Comparison of ENCODE assay signal across 19 cellular contexts in the genomic region with DNA sequence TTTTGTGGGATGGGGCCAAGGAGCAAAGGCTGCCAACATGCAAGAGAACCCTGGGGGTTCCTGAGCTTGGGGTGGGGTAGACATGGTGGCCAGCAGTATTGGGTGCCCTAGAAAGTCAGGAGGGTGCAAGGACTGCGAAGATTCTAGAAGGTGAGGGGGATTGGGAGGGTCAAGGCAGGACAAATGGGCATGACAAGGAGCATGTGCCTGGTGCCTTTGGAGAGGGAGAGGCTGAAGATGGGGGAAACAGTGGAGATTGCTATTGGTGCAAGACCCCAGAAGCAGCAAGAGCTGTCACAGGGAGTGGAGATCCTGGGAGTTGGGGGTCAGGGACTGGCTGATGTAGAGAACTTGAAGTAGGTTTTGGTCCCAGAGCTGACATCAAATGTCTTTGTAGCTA. TPM values are rescaled to one million over a fixed set of nuclear protein-coding genes. Genes with fewer than 3 reads are reported as not detected.
A peak's percentile ranks its signal among the peaks of the same experiment; 100 is the strongest.
DNase-seq lines count a peak whose midpoint lies in the region; ATAC-seq and TF ChIP-seq lines count a peak whose summit lies in the region.
"Had no signal": no experiment of that assay in that cellular context is flagged by ENCODE, and none has a peak within 500 bp of the region (broad histone marks: within the 10 kb centered on the region; RNA-seq: fewer than 3 reads in every experiment).

No MANE protein-coding gene starts in this region.

- CTCF ChIA-PET in activated naive CD4-positive, alpha-beta T cell treated with anti-CD3 and anti-CD28 coated beads for 36 hours (lab: Charles Lee), result no interaction called here

- H3K9me3 ChIP-seq in Loucy (ENCODE audit: insufficient read depth, low read depth, low read length) (no peaks in the 10 kb centered on the region), MG63 (no peaks in the 10 kb centered on the region)
- H3K9me3 ChIP-seq: uterus had no signal

- TF ChIP-seq CTCF in Loucy (conservative IDR thresholded peaks at IDR 0.05; ENCODE audit: low read length), result no peak

- TF ChIP-seq POLR2A in erythroblast (IDR thresholded peaks at IDR 0.05; ENCODE audit: low read length), result no peak

- peak overlapping the region; percentile 95 for H3K9ac ChIP-seq in Loucy (ENCODE audit: low read depth, low read length, poor library complexity, severe bottlenecking)

- peak overlapping the region; percentile 86 for H3K4me3 ChIP-seq in Loucy (ENCODE audit: low read length, poor library complexity, severe bottlenecking)
- H3K4me3 ChIP-seq in MG63, result no peak overlapping the region
- H3K4me3 ChIP-seq: cardiac muscle cell, uterus had no signal

- no peaks in the 10 kb centered on the region for H3F3A ChIP-seq in Loucy (ENCODE audit: low read depth)

- no peaks in the 10 kb centered on the region for H3K9me3 Mint-ChIP-seq in activated naive CD4-positive, alpha-beta T cell treated with anti-CD3 and anti-CD28 coated beads for 36 hours
- H3K9me3 Mint-ChIP-seq in central memory CD8-positive, alpha-beta T cell, result no peaks in the 10 kb centered on the region
- no peaks in the 10 kb centered on the region for H3K9me3 Mint-ChIP-seq in stimulated activated memory B cell treated with anti-CD40 and anti-IgM and Interleukin-4, amounts not matched to agents 10 μg/mL and 1 μg/mL and 100 μg/mL, for 72 hours

- intact Hi-C loops in activated naive CD4-positive, alpha-beta T cell treated with anti-CD3 and anti-CD28 coated beads for 36 hours (cut with micrococcal nuclease), result loop anchor here (5.0 kb wide), 1 partner anchor 1384 kb away; a partner anchor contains a TSS

- DNase-seq in activated naive CD4-positive, alpha-beta T cell treated with anti-CD3 and anti-CD28 coated beads for 36 hours, result no peak
- DNase-seq in activated naive CD4-positive, alpha-beta T cell (lab: John Stamatoyannopoulos, UW), result no peak
- no peak for DNase-seq in central memory CD8-positive, alpha-beta T cell (ENCODE audit: low spot score in 2 of 2)
- DNase-seq in NCI-H526 (lab: John Stamatoyannopoulos, UW), result no peak
- no peak for DNase-seq in MG63
- no peak for DNase-seq in erythroblast (lab: John Stamatoyannopoulos, UW)
- DNase-seq: ACHN, foreskin melanocyte, GF-D8, hippocampal formation, NCI-H1436 treated with DMSO at 0.1 percent for 48 hours, NCI-H748 treated with DMSO at 0.1 percent for 48 hours, occipital lobe, OCI-M1, uterus had no signal

- H3K4me1 ChIP-seq in Loucy (ENCODE audit: insufficient read depth, low read length, poor library complexity, severe bottlenecking), result peaks cover 69% of the 10 kb centered on the region

- H3K27me3 Mint-ChIP-seq in activated naive CD4-positive, alpha-beta T cell treated with anti-CD3 and anti-CD28 coated beads for 36 hours (ENCODE audit: low read depth), result no peaks in the 10 kb centered on the region
- no peaks in the 10 kb centered on the region for H3K27me3 Mint-ChIP-seq in central memory CD8-positive, alpha-beta T cell
- no peaks in the 10 kb centered on the region for H3K27me3 Mint-ChIP-seq in stimulated activated memory B cell treated with anti-CD40 and anti-IgM and Interleukin-4, amounts not matched to agents 10 μg/mL and 1 μg/mL and 100 μg/mL, for 72 hours

- H3K27me3 ChIP-seq in Loucy (ENCODE audit: insufficient read depth, low read length, poor library complexity, severe bottlenecking) (no peaks in the 10 kb centered on the region), MG63 (no peaks in the 10 kb centered on the region)
- H3K27me3 ChIP-seq: cardiac muscle cell, uterus had no signal

- H3K4me2 ChIP-seq in Loucy (ENCODE audit: low read depth, low read length, poor library complexity, severe bottlenecking), result peak overlapping the region; percentile 88

- no peaks in the 10 kb centered on the region for H3K9me2 ChIP-seq in Loucy (replicated peaks; ENCODE audit: low read depth, low read length)

- peak overlapping the region; percentile 97 for H3K27ac Mint-ChIP-seq in activated naive CD4-positive, alpha-beta T cell treated with anti-CD3 and anti-CD28 coated beads for 36 hours
- no peak overlapping the region for H3K27ac Mint-ChIP-seq in central memory CD8-positive, alpha-beta T cell (ENCODE audit: low read depth)
- H3K27ac Mint-ChIP-seq in stimulated activated memory B cell treated with anti-CD40 and anti-IgM and Interleukin-4, amounts not matched to agents 10 μg/mL and 1 μg/mL and 100 μg/mL, for 72 hours, result peak overlapping the region; percentile 59

- peaks cover 99% of the 10 kb centered on the region for H4K20me1 ChIP-seq in Loucy (ENCODE audit: insufficient read depth, low read length, poor library complexity, severe bottlenecking)

- peaks cover 100% of the 10 kb centered on the region for H3K79me2 ChIP-seq in Loucy (ENCODE audit: insufficient read depth, low read length)

- peaks cover 27% of the 10 kb centered on the region for H3K36me3 Mint-ChIP-seq in activated naive CD4-positive, alpha-beta T cell treated with anti-CD3 and anti-CD28 coated beads for 36 hours (ENCODE audit: low read depth)
- peaks cover 23% of the 10 kb centered on the region for H3K36me3 Mint-ChIP-seq in central memory CD8-positive, alpha-beta T cell (ENCODE audit: insufficient read depth)
- H3K36me3 Mint-ChIP-seq in stimulated activated memory B cell treated with anti-CD40 and anti-IgM and Interleukin-4, amounts not matched to agents 10 μg/mL and 1 μg/mL and 100 μg/mL, for 72 hours, result peaks cover 6% of the 10 kb centered on the region

- no peak overlapping the region for H3K4me3 Mint-ChIP-seq in activated naive CD4-positive, alpha-beta T cell treated with anti-CD3 and anti-CD28 coated beads for 36 hours
- peak overlapping the region; percentile 12 for H3K4me3 Mint-ChIP-seq in central memory CD8-positive, alpha-beta T cell
- no peak overlapping the region for H3K4me3 Mint-ChIP-seq in stimulated activated memory B cell treated with anti-CD40 and anti-IgM and Interleukin-4, amounts not matched to agents 10 μg/mL and 1 μg/mL and 100 μg/mL, for 72 hours

- H3K36me3 ChIP-seq in Loucy (ENCODE audit: insufficient read depth, low read length) (peaks cover 82% of the 10 kb centered on the region; the same call in 1 of the 2 replicates), MG63 (no peaks in the 10 kb centered on the region)
- H3K36me3 ChIP-seq: cardiac muscle cell, uterus had no signal

- peaks cover 87% of the 10 kb centered on the region for H3K4me1 Mint-ChIP-seq in activated naive CD4-positive, alpha-beta T cell treated with anti-CD3 and anti-CD28 coated beads for 36 hours (ENCODE audit: low read depth)
- peaks cover 94% of the 10 kb centered on the region for H3K4me1 Mint-ChIP-seq in central memory CD8-positive, alpha-beta T cell
- H3K4me1 Mint-ChIP-seq in stimulated activated memory B cell treated with anti-CD40 and anti-IgM and Interleukin-4, amounts not matched to agents 10 μg/mL and 1 μg/mL and 100 μg/mL, for 72 hours, result peaks cover 93% of the 10 kb centered on the region

- ATAC-seq in central memory CD8-positive, alpha-beta T cell (replicated peaks; ENCODE audit: extremely low read depth, poor library complexity, severe bottlenecking), result no peak
- no peak for ATAC-seq in stimulated activated memory B cell treated with anti-CD40 and anti-IgM and Interleukin-4, amounts not matched to agents 10 μg/mL and 1 μg/mL and 100 μg/mL, for 72 hours
- ATAC-seq: Right ventricle myocardium inferior had no signal

- H2AFZ ChIP-seq in Loucy (ENCODE audit: low read length), result no peak overlapping the region

RNA-seq across cellular contexts. Expression of a gene that starts 7.5 kb away (rescaled TPM):
- total RNA-seq in activated naive CD4-positive, alpha-beta T cell treated with anti-CD3 and anti-CD28 coated beads for 36 hours, result 10 to 100 TPM; 31.2 to 33.0 TPM
- 8.8 and 13.2 TPM in 2 replicates for total RNA-seq in MG63 (2014; rRNA removed; shearing (Covaris generic); ENCODE audit: low replicate concordance)
